13 cellular contexts compared by ENCODE assay signal in genomic region chr15:58357529-58358476, GRCh38.
A peak's percentile ranks its signal among the peaks of the same experiment; 100 is the strongest.
DNase-seq lines count a peak whose midpoint lies in the region; ATAC-seq and TF ChIP-seq lines count a peak whose summit lies in the region.
"Had no signal": no experiment of that assay in that cellular context is flagged by ENCODE, and none has a peak within 500 bp of the region (broad histone marks: within the 10 kb centered on the region; RNA-seq: fewer than 3 reads in every experiment).

No MANE protein-coding gene starts in this region.

- no CpG with 5 or more reads among the region's 9 CpGs for WGBS in neuronal stem cell (ENCODE audit: extremely low coverage in 2 of 2, insufficient read length in 2 of 2, insufficient replicate concordance in 1 of 2), 2 donors

- H3K9ac ChIP-seq in neuronal stem cell (ENCODE audit: low read depth, low read length, poor library complexity), result no peak overlapping the region

- H2BK12ac ChIP-seq in neuronal stem cell (ENCODE audit: low read length), result no peak overlapping the region

- TF ChIP-seq CTCF in choroid plexus epithelial cell (conservative IDR thresholded peaks at IDR 0.05; ENCODE audit: low read depth, low read length), result no peak

- H3K14ac ChIP-seq in neuronal stem cell (ENCODE audit: low read length), result no peak overlapping the region

- no peaks in the 10 kb centered on the region; the same call in 1 of the 2 replicates for H3K27me3 ChIP-seq in H7 (ENCODE audit: control insufficient read depth, insufficient read depth, low read length)
- no peaks in the 10 kb centered on the region for H3K27me3 ChIP-seq in neuronal stem cell (ENCODE audit: control insufficient read depth in 3 of 3, insufficient read depth in 3 of 3, low read depth in 1 of 3, low read length in 3 of 3)
- H3K27me3 ChIP-seq: upper lobe of left lung had no signal

- POLR2A ChIA-PET in activated CD4-positive, alpha-beta T cell treated with anti-CD3 and anti-CD28 coated beads, Interleukin-2, amount 10 ng/mL, durations not matched to agents 7 days and 5 days (lab: Charles Lee), result no interaction called here

- no peaks in the 10 kb centered on the region for H3K36me3 ChIP-seq in H7 (replicated peaks; ENCODE audit: control insufficient read depth, insufficient read depth, low read length)
- no peaks in the 10 kb centered on the region for H3K36me3 ChIP-seq in neuronal stem cell (replicated peaks in 1 of 2; ENCODE audit: control insufficient read depth in 2 of 2, insufficient read depth in 2 of 2, low read length in 2 of 2)
- H3K36me3 ChIP-seq: upper lobe of left lung had no signal

- no peak overlapping the region for H3K4me2 ChIP-seq in neuronal stem cell (ENCODE audit: insufficient read depth, low read length, poor library complexity, severe bottlenecking)

- H2BK15ac ChIP-seq in neuronal stem cell (ENCODE audit: low read length), result no peak overlapping the region

- ATAC-seq in left ventricle myocardium superior, result no peak

- intact Hi-C loops in left ventricle myocardium superior (cut with micrococcal nuclease), result no loop called here

- H2BK5ac ChIP-seq in neuronal stem cell (ENCODE audit: low read length), result no peak overlapping the region

- H3K9me3 Mint-ChIP-seq in activated CD4-positive, alpha-beta T cell treated with anti-CD3 and anti-CD28 coated beads, Interleukin-2, amount 10 ng/mL, durations not matched to agents 7 days and 5 days, result no peaks in the 10 kb centered on the region
- H3K9me3 Mint-ChIP-seq: immature natural killer cell had no signal

- H2AFZ ChIP-seq in neuronal stem cell (ENCODE audit: low read length), result no peak overlapping the region

- H3K27me3 Mint-ChIP-seq in activated CD4-positive, alpha-beta T cell treated with anti-CD3 and anti-CD28 coated beads, Interleukin-2, amount 10 ng/mL, durations not matched to agents 7 days and 5 days, result peaks cover 1% of the 10 kb centered on the region

- no peaks in the 10 kb centered on the region for H3K9me3 ChIP-seq in neuronal stem cell (replicated peaks in 1 of 2; ENCODE audit: control insufficient read depth in 2 of 2, insufficient read depth in 1 of 2, low read depth in 1 of 2, low read length in 2 of 2)
- H3K9me3 ChIP-seq: upper lobe of left lung had no signal

- H3K4me3 Mint-ChIP-seq in activated CD4-positive, alpha-beta T cell treated with anti-CD3 and anti-CD28 coated beads, Interleukin-2, amount 10 ng/mL, durations not matched to agents 7 days and 5 days, result no peak overlapping the region
- H3K4me3 Mint-ChIP-seq: immature natural killer cell had no signal

- no peak overlapping the region for H3K4me3 ChIP-seq in H7 (ENCODE audit: insufficient read depth, low read depth, low read length)
- H3K4me3 ChIP-seq in choroid plexus epithelial cell (ENCODE audit: low read depth, low read length), result no peak overlapping the region
- H3K4me3 ChIP-seq in neuronal stem cell (ENCODE audit: low read length in 2 of 2), result no peak overlapping the region
- H3K4me3 ChIP-seq: upper lobe of left lung had no signal

- H3K4ac ChIP-seq in neuronal stem cell (ENCODE audit: low read length), result no peak overlapping the region

- H3K4me1 ChIP-seq in neuronal stem cell (ENCODE audit: control insufficient read depth in 2 of 2, insufficient read depth in 1 of 2, low read depth in 1 of 2, low read length in 2 of 2), result no peaks in the 10 kb centered on the region

- no peaks in the 10 kb centered on the region for H3K79me1 ChIP-seq in neuronal stem cell (ENCODE audit: low read depth, low read length)

- H4K8ac ChIP-seq in neuronal stem cell (ENCODE audit: low read depth, low read length), result no peak overlapping the region

- H4K91ac ChIP-seq in neuronal stem cell (ENCODE audit: low read depth, low read length, poor library complexity), result no peak overlapping the region

- H3K36me3 Mint-ChIP-seq in activated CD4-positive, alpha-beta T cell treated with anti-CD3 and anti-CD28 coated beads, Interleukin-2, amount 10 ng/mL, durations not matched to agents 7 days and 5 days (ENCODE audit: low read depth), result no peaks in the 10 kb centered on the region
- H3K36me3 Mint-ChIP-seq: immature natural killer cell had no signal

- H2BK120ac ChIP-seq in neuronal stem cell (ENCODE audit: low read depth, low read length), result no peak overlapping the region

- DNase-seq in H7 (peak; percentile 33), choroid plexus epithelial cell (ENCODE audit: low read depth) (peak; percentile 20), inferior parietal cortex (ENCODE audit: extremely low spot score) (no peak), neuronal stem cell (ENCODE audit: low spot score) (no peak), left ventricle myocardium superior (no peak), AG20443 (ENCODE audit: low spot score) (no peak)
- DNase-seq in activated CD4-positive, alpha-beta T cell treated with anti-CD3 and anti-CD28 coated beads, Interleukin-2, amount 10 ng/mL, durations not matched to agents 7 days and 5 days, result peak; percentile 41
- peak; percentile 19 to 34 (median 23) for DNase-seq in stimulated activated CD4-positive, alpha-beta T cell treated with anti-CD3 and anti-CD28 coated beads, Interleukin-12 subunit alpha, Interleukin-12 subunit beta, amount 100 ng/mL, for 48 hours (ENCODE audit: low read depth in 2 of 3, low spot score in 1 of 3)
- DNase-seq: amygdala, DMS 273 treated with DMSO at 0.1 percent for 48 hours, immature natural killer cell, upper lobe of left lung had no signal

- H3K4me1 Mint-ChIP-seq in activated CD4-positive, alpha-beta T cell treated with anti-CD3 and anti-CD28 coated beads, Interleukin-2, amount 10 ng/mL, durations not matched to agents 7 days and 5 days, result peaks cover 31% of the 10 kb centered on the region

- CTCF ChIA-PET in activated CD4-positive, alpha-beta T cell treated with anti-CD3 and anti-CD28 coated beads, Interleukin-2, amount 10 ng/mL, durations not matched to agents 7 days and 5 days (lab: Charles Lee), result interaction anchor here (0.8 to 1.5 kb wide), 3 partner anchors 16 to 148 kb away, joined by 3 to 4 read pairs (median 3); no protein-coding TSS in a partner anchor

- H2AK5ac ChIP-seq in neuronal stem cell (ENCODE audit: low read depth, low read length), result no peak overlapping the region

- H3K27ac ChIP-seq in neuronal stem cell (replicated peaks; ENCODE audit: low read length), result no peak overlapping the region
- H3K27ac ChIP-seq: epithelial cell of prostate, upper lobe of left lung had no signal

- H3K27ac Mint-ChIP-seq in activated CD4-positive, alpha-beta T cell treated with anti-CD3 and anti-CD28 coated beads, Interleukin-2, amount 10 ng/mL, durations not matched to agents 7 days and 5 days, result peak overlapping the region; percentile 73

- no peak overlapping the region for H3K23ac ChIP-seq in neuronal stem cell (ENCODE audit: low read depth, low read length, poor library complexity)

- H3K18ac ChIP-seq in neuronal stem cell (ENCODE audit: low read length), result no peak overlapping the region

Comparison
In these comparisons a context has a peak if more than half of its experiments do, and no peak if none do; other contexts are left out.
1. DNase-seq: peak in H7 (single experiment), activated CD4-positive, alpha-beta T cell treated with anti-CD3 and anti-CD28 coated beads, Interleukin-2, amount 10 ng/mL, durations not matched to agents 7 days and 5 days (single experiment), choroid plexus epithelial cell (single experiment) and stimulated activated CD4-positive, alpha-beta T cell treated with anti-CD3 and anti-CD28 coated beads, Interleukin-12 subunit alpha, Interleukin-12 subunit beta, amount 100 ng/mL, for 48 hours (3 of 3); none in inferior parietal cortex (single experiment), neuronal stem cell (single experiment), left ventricle myocardium superior (single experiment) and AG20443 (single experiment).